In the genomic region with DNA sequence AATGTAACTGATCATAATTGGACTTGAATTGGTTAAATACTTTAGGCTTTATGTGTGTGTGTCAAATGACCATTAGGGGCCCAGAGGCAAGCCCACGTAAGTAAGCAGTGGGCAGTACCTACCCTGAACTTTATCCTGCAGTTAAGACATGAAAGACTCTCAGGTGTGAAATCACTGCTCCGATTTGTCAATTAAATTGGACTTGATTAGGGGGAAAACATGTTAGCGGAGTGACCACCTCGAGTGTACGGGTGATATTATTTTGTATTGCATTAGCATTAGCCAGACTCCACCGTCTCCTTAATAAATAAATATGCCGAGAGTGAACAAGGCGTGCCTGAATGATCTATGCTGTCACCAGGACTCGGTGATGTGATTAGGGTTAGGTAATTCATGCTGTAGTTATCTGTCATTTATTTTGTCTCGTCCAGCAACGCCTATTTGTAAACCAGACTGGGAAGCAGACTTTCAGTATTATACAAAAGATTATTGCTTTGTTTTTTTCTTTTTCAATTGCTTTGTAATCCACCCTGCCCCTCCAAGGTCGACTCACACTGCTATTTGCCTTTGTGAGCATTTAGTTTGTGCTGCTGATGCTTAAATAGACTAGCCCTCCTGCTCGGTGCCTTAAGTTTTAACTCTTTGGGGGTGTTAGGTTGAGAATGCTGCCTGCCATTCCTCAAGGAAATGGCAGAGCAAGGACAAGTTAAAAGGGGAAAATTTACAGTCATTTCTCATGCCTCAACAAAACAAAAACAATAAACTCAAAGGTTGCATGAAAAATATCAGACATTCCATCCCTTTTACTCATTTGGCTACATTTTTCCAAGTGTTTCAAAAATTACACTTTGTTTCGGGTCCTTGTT, we compare ENCODE assay signal across 8 cellular contexts. TPM values are rescaled to one million over a fixed set of nuclear protein-coding genes. Genes with fewer than 3 reads are reported as not detected.
DNase-seq lines count a peak whose midpoint lies in the region; ATAC-seq and TF ChIP-seq lines count a peak whose summit lies in the region.

No MANE protein-coding gene starts in this region.

- H3K36me3 ChIP-seq in OCI-LY7 (ENCODE audit: insufficient read depth, low read length) (no peaks in the 10 kb centered on the region), esophagus (ENCODE audit: control insufficient read depth in 2 of 2, insufficient read depth in 2 of 2, low read length in 1 of 2) (no peaks in the 10 kb centered on the region), prostate gland (no peaks in the 10 kb centered on the region)

- no peaks in the 10 kb centered on the region for H4K20me1 ChIP-seq in OCI-LY7 (ENCODE audit: insufficient read depth, low read length)

- peak overlapping the region; percentile 90 for H3K4me2 ChIP-seq in OCI-LY7 (ENCODE audit: low read length)

- peaks cover 52% of the 10 kb centered on the region for H3K4me1 ChIP-seq in OCI-LY7 (ENCODE audit: insufficient read depth, low read length, poor library complexity, severe bottlenecking)
- no peaks in the 10 kb centered on the region for H3K4me1 ChIP-seq in esophagus (ENCODE audit: control insufficient read depth in 2 of 2, insufficient read depth in 2 of 2, low read length in 1 of 2)
- no peaks in the 10 kb centered on the region for H3K4me1 ChIP-seq in prostate gland (replicated peaks)

- no peaks in the 10 kb centered on the region for H3K79me2 ChIP-seq in OCI-LY7 (ENCODE audit: insufficient read depth, low read depth, low read length)

- no peaks in the 10 kb centered on the region for H3K9me3 ChIP-seq in OCI-LY7 (ENCODE audit: low read length)
- no peaks in the 10 kb centered on the region for H3K9me3 ChIP-seq in esophagus (ENCODE audit: control insufficient read depth in 2 of 2, insufficient read depth in 1 of 2, low read depth in 1 of 2, low read length in 1 of 2)
- no peaks in the 10 kb centered on the region for H3K9me3 ChIP-seq in prostate gland

- CTCF ChIA-PET in OCI-LY7 (lab: Charles Lee; ENCODE audit: unreplicated experiment): no interaction called here

- WGBS in esophagus, 2 donors: 35 to 43% methylated on average over 14 of the region's 14 CpGs
- WGBS in prostate gland: 9% methylated on average over 14 of the region's 14 CpGs

- TF ChIP-seq POLR2A in prostate gland (IDR thresholded peaks at IDR 0.05): no peak

- DNase-seq in ELR (ENCODE audit: low read depth) (peak; percentile 67), OCI-LY7 (ENCODE audit: low spot score) (no peak), prostate gland (ENCODE audit: low spot score) (no peak), GOT3 (lab: John Stamatoyannopoulos, UW) (no peak), SHP77 (lab: John Stamatoyannopoulos, UW) (no peak), cerebellar nuclear complex (lab: John Stamatoyannopoulos, UW) (no peak)

- TF ChIP-seq CTCF in OCI-LY7 (conservative IDR thresholded peaks at IDR 0.05; ENCODE audit: low read length) (no peak), prostate gland (IDR thresholded peaks at IDR 0.05) (no peak)

- intact Hi-C loops in OCI-LY7 (cut with micrococcal nuclease; ENCODE audit: unreplicated experiment) (no loop called here), prostate gland (cut with DNase I) (loop anchor here (2.0 to 10.0 kb wide), 7 partner anchors 35 to 478 kb away; no protein-coding TSS in a partner anchor)

- no peak for ATAC-seq in GM18498 (IDR thresholded peaks at IDR 0.05; ENCODE audit: unreplicated experiment)

- BruUV-seq in OCI-LY7 (replicated peaks; lab: Mats Ljungman, UMichigan): no TSS peak

- H3K27ac ChIP-seq in OCI-LY7 (ENCODE audit: low read depth, low read length, poor library complexity, severe bottlenecking) (no peak overlapping the region), esophagus (ENCODE audit: low read depth in 2 of 2, low read length in 1 of 2) (peak overlapping the region; percentile 26 to 57), prostate gland (peak overlapping the region; percentile 78 to 79)

- H2AFZ ChIP-seq in OCI-LY7 (ENCODE audit: low read length): peak overlapping the region; percentile 98

- H3K9me2 ChIP-seq in OCI-LY7 (ENCODE audit: insufficient read depth, low read length): no peaks in the 10 kb centered on the region

- no peaks in the 10 kb centered on the region for H3K27me3 ChIP-seq in esophagus (ENCODE audit: control insufficient read depth in 1 of 2, insufficient read depth in 2 of 2, low read length in 2 of 2)
- H3K27me3 ChIP-seq in prostate gland (replicated peaks; ENCODE audit: insufficient read depth): no peaks in the 10 kb centered on the region

- POLR2A ChIA-PET in OCI-LY7 (lab: Charles Lee): interaction anchor here (0.6 kb wide), 1 partner anchor 1291 kb away, joined by 4 read pairs; no protein-coding TSS in a partner anchor

- peak overlapping the region; percentile 65 for H3K4me3 ChIP-seq in OCI-LY7 (ENCODE audit: low read depth, low read length, poor library complexity, severe bottlenecking)
- H3K4me3 ChIP-seq in esophagus (ENCODE audit: low read depth in 1 of 2, low read length in 2 of 2): peak overlapping the region; percentile 19 to 55
- H3K4me3 ChIP-seq in prostate gland: peak overlapping the region; percentile 36 to 42

RNA-seq across cellular contexts. Expression of gene RBMS3, which starts 1.8 kb away (rescaled TPM):
- total RNA-seq in OCI-LY7 (2014; rRNA removed; shearing (Covaris generic)): 1.0 and 2.0 TPM in 2 replicates
- total RNA-seq in OCI-LY7 (2022): not detected in 2 replicates
- 1 to 10 TPM; 1.1 to 1.7 TPM for polyA plus RNA-seq in esophagus
- 10 to 100 TPM; 31.7 to 45.1 TPM for total RNA-seq in prostate gland

Comparison
In these comparisons a context has a peak if more than half of its experiments do, and no peak if none do; other contexts are left out.
1. RNA of gene RBMS3, which starts 1.8 kb away (total RNA-seq): 31.7 to 45.1 TPM in prostate gland; 1.0 to 2.0 TPM in OCI-LY7; every median in the first group is over 10 times any median in the second.
2. Peak in every context shown above with its lines, with median percentiles within 50 percentile points of each other: H3K4me3 ChIP-seq.